ENCODE assay signal across 19 cellular contexts in the genomic region with DNA sequence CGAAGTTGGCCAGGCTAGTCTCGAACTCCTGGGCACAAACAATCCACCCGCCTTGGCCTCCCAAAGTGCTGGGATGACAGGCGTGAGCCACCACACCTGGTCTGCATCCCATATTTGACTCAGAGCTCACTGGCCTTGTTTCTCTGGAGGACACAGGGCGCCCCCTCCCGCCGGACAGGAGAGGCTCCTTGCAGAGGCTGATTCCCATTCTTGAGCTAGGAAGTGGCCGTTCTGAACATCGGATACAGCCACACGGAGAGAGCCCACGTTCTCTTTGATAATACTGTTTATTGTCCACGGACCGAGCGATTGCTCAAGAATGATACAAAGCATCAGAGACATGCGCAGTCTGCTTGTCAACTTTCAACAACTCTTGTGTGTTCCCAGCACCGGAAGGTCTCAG. TPM values are rescaled to one million over a fixed set of nuclear protein-coding genes. Genes with fewer than 3 reads are reported as not detected.
DNase-seq lines count a peak whose midpoint lies in the region; ATAC-seq, FAIRE-seq and TF ChIP-seq lines count a peak whose summit lies in the region.
"Had no signal": no experiment of that assay in that cellular context is flagged by ENCODE, and none has a peak within 500 bp of the region (broad histone marks: within the 10 kb centered on the region; RNA-seq: fewer than 3 reads in every experiment).

No MANE protein-coding gene starts in this region.

- in situ Hi-C loops in GM12878 (cut with MboI), result no loop called here

- TF ChIP-seq POLR2A in GM12878 (IDR thresholded peaks at IDR 0.05; ENCODE audit: low read depth, low read length), result no peak

- CTCF ChIA-PET in GM12878 (lab: Yijun Ruan, JAX), result interaction anchor here (0.6 to 2.8 kb wide), 12 partner anchors 10 to 723 kb away, joined by 3 to 10 read pairs (median 3); no protein-coding TSS in a partner anchor

- intact Hi-C loops in GM12878 (cut with micrococcal nuclease; ENCODE audit: unreplicated experiment) (no loop called here), left lung (cut with DNase I) (no loop called here)

- H3K27ac ChIP-seq in GM12878 (ENCODE audit: control insufficient read depth, insufficient read depth), result no peak overlapping the region
- no peak overlapping the region for H3K27ac ChIP-seq in left lung
- H3K27ac ChIP-seq: GM23248, thoracic aorta had no signal

- H4K20me1 ChIP-seq in GM12878 (ENCODE audit: control insufficient read depth, insufficient read depth), result no peaks in the 10 kb centered on the region

- H3K27me3 ChIP-seq in GM12878 (replicated peaks in 1 of 2; ENCODE audit: control insufficient read depth in 2 of 2, insufficient read depth in 2 of 2, low read length in 1 of 2) (no peaks in the 10 kb centered on the region; a peak in 1 of 4 replicates), left lung (no peaks in the 10 kb centered on the region)
- H3K27me3 ChIP-seq: Peyer's patch had no signal

- WGBS in GM12878 (ENCODE audit: insufficient coverage, insufficient replicate concordance, low lambda C conversion rate, missing lambda C conversion rate), result 52% methylated on average over 16 of the region's 16 CpGs

- DNase-seq in AG09309 (ENCODE audit: low read depth), result no peak
- DNase-seq in HFF-Myc (ENCODE audit: extremely low read depth, low read depth), result no peak
- no peak for DNase-seq in GM12878 (ENCODE audit: low read depth, low spot score)
- DNase-seq in left lung, result no peak
- no peak for DNase-seq in NCI-H1694 treated with DMSO at 0.1 percent for 48 hours (lab: John Stamatoyannopoulos, UW)
- no peak for DNase-seq in AML-193 (lab: John Stamatoyannopoulos, UW)
- no peak for DNase-seq in stimulated activated CD4-positive, alpha-beta T cell treated with anti-CD3 and anti-CD28 coated beads, Interleukin-15, amount 100 ng/mL, for 24 hours
- DNase-seq: ACHN; activated CD8-positive, alpha-beta memory T cell treated with anti-CD3 and anti-CD28 coated beads, Interleukin-2, amount 50 U/mL, for 48 hours; activated naive CD4-positive, alpha-beta T cell treated with anti-CD3 and anti-CD28 coated beads, Interleukin-2, amount 10 ng/mL, durations not matched to agents 7 days and 5 days; GM23248; Karpas-422; natural killer cell; NCI-H1436; NCI-H446 treated with DMSO at 0.1 percent for 48 hours; Peyer's patch had no signal

- no peak for FAIRE-seq in GM12878 (lab: Jason Lieb, UNC)

- no peaks in the 10 kb centered on the region for H3K79me2 ChIP-seq in GM12878 (ENCODE audit: control insufficient read depth, insufficient read depth, low read length)

- no peak for TF ChIP-seq EP300 in GM12878 (IDR thresholded peaks at IDR 0.05; ENCODE audit: borderline replicate concordance in 1 of 2, control insufficient read depth in 1 of 2, low read depth in 2 of 2, low read length in 2 of 2)

- no peak overlapping the region for H2AFZ ChIP-seq in GM12878 (ENCODE audit: control insufficient read depth, low read depth, low read length)
- H2AFZ ChIP-seq: GM23248 had no signal

- H3K36me3 ChIP-seq in GM12878 (ENCODE audit: control insufficient read depth in 2 of 2, insufficient read depth in 2 of 2, low read length in 1 of 2), result no peaks in the 10 kb centered on the region
- H3K36me3 ChIP-seq in left lung, result peaks cover 0 to 51% of the 10 kb centered on the region in 2 donors

- SMC1A ChIA-PET in GM12878 (lab: Charles Lee; ENCODE audit: uncharacterized antibody, unreplicated experiment), result interaction anchor here (0.7 to 1.3 kb wide), 4 partner anchors 93 to 405 kb away, joined by 3 read pairs; no protein-coding TSS in a partner anchor

- H3K4me2 ChIP-seq in GM12878 (ENCODE audit: control insufficient read depth, insufficient read depth), result no peak overlapping the region

- ATAC-seq in GM12878 (no peak), left lung (peak; percentile 20), GM19328 (IDR thresholded peaks at IDR 0.05; ENCODE audit: unreplicated experiment) (no peak)
- ATAC-seq: natural killer cell had no signal

- TF ChIP-seq RAD21 in GM12878 (IDR thresholded peaks at IDR 0.05; ENCODE audit: insufficient read depth, low read depth, low read length), result peak; percentile 36; the same call in 1 of the 2 replicates

- H3K4me1 ChIP-seq in GM12878 (ENCODE audit: control insufficient read depth, insufficient read depth, low read length) (no peaks in the 10 kb centered on the region), left lung (no peaks in the 10 kb centered on the region)

- RAD21 ChIA-PET in GM12878 (lab: Charles Lee; ENCODE audit: unreplicated experiment), result interaction anchor here (0.8 to 1.6 kb wide), 2 partner anchors 116 to 356 kb away, joined by 3 to 9 read pairs; no protein-coding TSS in a partner anchor

- H3K9me3 ChIP-seq in GM12878 (replicated peaks; ENCODE audit: control insufficient read depth, insufficient read depth, low read length) (no peaks in the 10 kb centered on the region), left lung (no peaks in the 10 kb centered on the region)
- H3K9me3 ChIP-seq: Peyer's patch, thoracic aorta had no signal

- H3K9ac ChIP-seq in GM12878 (ENCODE audit: control insufficient read depth, insufficient read depth, low read length), result no peak overlapping the region
- H3K9ac ChIP-seq: GM23248 had no signal

- POLR2A ChIA-PET in GM12878 (lab: Charles Lee), result no interaction called here

- peak; percentile 7 for TF ChIP-seq CTCF in AG09309 (IDR thresholded peaks at IDR 0.05; ENCODE audit: control insufficient read depth, insufficient read depth, low read depth, low read length, missing control alignments)
- TF ChIP-seq CTCF in HFF-Myc (IDR thresholded peaks at IDR 0.05; ENCODE audit: low read depth, low read length, missing control alignments), result peak; percentile 19
- peak in 2 of 3 experiments; percentile 9 to 24; a peak in 1 of 6 replicates for TF ChIP-seq CTCF in GM12878 (IDR thresholded peaks at IDR 0.05 in 2 of 3, conservative IDR thresholded peaks at IDR 0.05 in 1 of 3; ENCODE audit: control insufficient read depth in 2 of 3, extremely low read depth in 1 of 3, insufficient read depth in 1 of 3, low read depth in 3 of 3, low read length in 3 of 3)
- no peak for TF ChIP-seq CTCF in left lung (IDR thresholded peaks at IDR 0.05)

- no TSS peak for BruUV-seq in GM12878 (replicated peaks; lab: Mats Ljungman, UMichigan)

- H3K4me3 ChIP-seq in AG09309 (ENCODE audit: control insufficient read depth, low read depth, low read length) (no peak overlapping the region), HFF-Myc (replicated peaks; ENCODE audit: low read depth, low read length) (no peak overlapping the region), GM12878 (no peak overlapping the region), left lung (no peak overlapping the region)
- H3K4me3 ChIP-seq: GM23248, lung, Peyer's patch, thoracic aorta had no signal

TF ChIP-seq in GM12878, 131 proteins besides CTCF, POLR2A, EP300 and RAD21 (continues in another document):
- TF ChIP-seq IKZF1 (conservative IDR thresholded peaks at IDR 0.05), result no peak
- TF ChIP-seq GATAD2B (conservative IDR thresholded peaks at IDR 0.05; ENCODE audit: low read depth), result no peak
- TF ChIP-seq, protein P1, sequence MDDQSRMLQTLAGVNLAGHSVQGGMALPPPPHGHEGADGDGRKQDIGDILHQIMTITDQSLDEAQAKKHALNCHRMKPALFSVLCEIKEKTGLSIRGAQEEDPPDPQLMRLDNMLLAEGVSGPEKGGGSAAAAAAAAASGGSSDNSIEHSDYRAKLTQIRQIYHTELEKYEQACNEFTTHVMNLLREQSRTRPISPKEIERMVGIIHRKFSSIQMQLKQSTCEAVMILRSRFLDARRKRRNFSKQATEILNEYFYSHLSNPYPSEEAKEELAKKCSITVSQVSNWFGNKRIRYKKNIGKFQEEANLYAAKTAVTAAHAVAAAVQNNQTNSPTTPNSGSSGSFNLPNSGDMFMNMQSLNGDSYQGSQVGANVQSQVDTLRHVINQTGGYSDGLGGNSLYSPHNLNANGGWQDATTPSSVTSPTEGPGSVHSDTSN (IDR thresholded peaks at IDR 0.05; ENCODE audit: insufficient replicate concordance, low read depth, low read length), result no peak
- TF ChIP-seq MTA3 (IDR thresholded peaks at IDR 0.05; ENCODE audit: borderline replicate concordance, low read length), result no peak
- no peak for TF ChIP-seq SREBF1 (IDR thresholded peaks at IDR 0.05; ENCODE audit: low read length)
- TF ChIP-seq NBN (IDR thresholded peaks at IDR 0.05), result no peak

RNA-seq across cellular contexts. Expression of gene USP36, which starts 12.1 kb away (rescaled TPM):
- total RNA-seq in GM12878 (2013; cell fraction: nucleolus; rRNA removed), result 132 and 138 TPM in 2 replicates
- total RNA-seq in GM12878 (2014; rRNA removed), result 13.6 and 19.7 TPM in 2 replicates
- total RNA-seq in GM12878 (2014; rRNA removed; fragmentation: Illumina TruSeq; extraction: Trizol), result 15.6 and 18.5 TPM in 2 replicates
- total RNA-seq in GM12878 (2021), result 65.7 and 72.6 TPM in 2 replicates
- 30.5 TPM for polyA plus RNA-seq in GM12878 (2011; ENCODE audit: low read depth)
- polyA plus RNA-seq in GM12878 (2011; rRNA removed), result 19.2 and 35.0 TPM in 2 replicates
- polyA plus RNA-seq in GM12878 (2011; cell fraction: cytosol; rRNA removed), result 25.6 and 32.8 TPM in 2 replicates
- polyA plus RNA-seq in GM12878 (2011; cell fraction: nucleus; rRNA removed), result 105 and 115 TPM in 2 replicates
- 45.1 and 52.4 TPM in 2 replicates for polyA plus RNA-seq in GM12878 (2012)
- 36.0 and 43.0 TPM in 2 replicates for polyA plus RNA-seq in GM12878 (2014; fragmentation: Illumina TruSeq; extraction: Trizol)
- polyA plus RNA-seq in GM12878 (2014; fragmentation: Nextera tagmentation; extraction: Ambion mirVana), result 10 to 100 TPM in 1 of 2 experiments, 1 to 10 TPM in 1; 7.2 to 12.4 TPM
- polyA plus RNA-seq in GM12878 (2014; rRNA removed), result 33.1 and 41.6 TPM in 2 replicates
- 10 to 100 TPM; 34.1 to 34.8 TPM for polyA plus RNA-seq in GM12878 (2016; fragmentation: Nextera tagmentation; extraction: Ambion mirVana)
- 43.5 and 52.6 TPM in 2 replicates for polyA minus RNA-seq in GM12878 (2011; rRNA and poly(A)+ RNA removed)
- 8.3 and 19.9 TPM in 2 replicates for polyA minus RNA-seq in GM12878 (2011; cell fraction: cytosol; rRNA and poly(A)+ RNA removed)
- polyA minus RNA-seq in GM12878 (2011; cell fraction: nucleus; rRNA and poly(A)+ RNA removed), result 28.8 and 38.0 TPM in 2 replicates
- total RNA-seq in left lung, result 10 to 100 TPM; 29.2 to 44.2 TPM

RNA-seq across cellular contexts. Expression of gene CEP295NL, which starts 50.3 kb away (rescaled TPM):
- total RNA-seq in GM12878 (2013; cell fraction: nucleolus; rRNA removed), result not detected in 2 replicates
- total RNA-seq in GM12878 (2014; rRNA removed) (not detected in 2 replicates), GM12878 (2014; rRNA removed; fragmentation: Illumina TruSeq; extraction: Trizol) (not detected in 2 replicates), GM12878 (2021) (not detected in 2 replicates), left lung (1 to 10 TPM; 1.6 to 6.6 TPM)
- not detected for polyA plus RNA-seq in GM12878 (2011; ENCODE audit: low read depth)
- polyA plus RNA-seq in GM12878 (2011; rRNA removed) (not detected in 2 replicates), GM12878 (2014; fragmentation: Illumina TruSeq; extraction: Trizol) (not detected in 2 replicates), GM12878 (2014; fragmentation: Nextera tagmentation; extraction: Ambion mirVana) (not detected), GM12878 (2014; rRNA removed) (not detected in 2 replicates), GM12878 (2016; fragmentation: Nextera tagmentation; extraction: Ambion mirVana) (not detected)
- not detected in 2 replicates for polyA plus RNA-seq in GM12878 (2011; cell fraction: cytosol; rRNA removed)
- polyA plus RNA-seq in GM12878 (2011; cell fraction: nucleus; rRNA removed), result not detected in 2 replicates
- not detected in 2 replicates for polyA plus RNA-seq in GM12878 (2012)
- polyA minus RNA-seq in GM12878 (2011; rRNA and poly(A)+ RNA removed), result not detected in 2 replicates
- polyA minus RNA-seq in GM12878 (2011; cell fraction: cytosol; rRNA and poly(A)+ RNA removed), result not detected in 2 replicates
- not detected in 2 replicates for polyA minus RNA-seq in GM12878 (2011; cell fraction: nucleus; rRNA and poly(A)+ RNA removed)

Comparison
In these comparisons a context has a peak if more than half of its experiments do, and no peak if none do; other contexts are left out.
1. CTCF ChIP-seq: peak in AG09309 (single experiment), HFF-Myc (single experiment) and GM12878 (2 of 3); none in left lung (0 of 2).